5 cellular contexts compared by ENCODE assay signal in the genomic region with DNA sequence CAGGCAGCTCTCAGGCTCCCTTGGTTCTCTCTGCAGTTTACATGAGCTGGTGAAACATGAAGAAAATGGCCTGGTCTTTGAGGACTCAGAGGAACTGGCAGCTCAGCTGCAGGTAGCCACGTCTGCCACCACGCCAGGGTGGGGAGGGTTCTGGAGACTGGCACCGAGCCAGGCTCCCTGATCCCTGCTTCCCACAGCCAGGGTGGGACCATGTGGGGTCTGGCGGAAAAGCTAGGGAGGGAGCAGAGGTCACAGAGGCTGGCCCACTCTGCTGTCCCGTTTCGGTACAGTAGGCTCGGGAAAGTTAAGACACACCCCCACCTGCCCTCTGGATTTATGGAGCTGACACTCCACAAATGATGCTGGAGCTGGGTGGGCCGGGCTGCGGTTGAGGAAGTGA. TPM values are rescaled to one million over a fixed set of nuclear protein-coding genes. Genes with fewer than 3 reads are reported as not detected.
"Had no signal": no experiment of that assay in that cellular context is flagged by ENCODE, and none has a peak within 500 bp of the region (broad histone marks: within the 10 kb centered on the region; RNA-seq: fewer than 3 reads in every experiment).

No MANE protein-coding gene starts in this region.

RNA-seq across cellular contexts. Expression of a gene that starts 17.9 kb away (rescaled TPM):
- total RNA-seq: dermis microvascular lymphatic vessel endothelial cell, gastrocnemius medialis, left lobe of liver, mammary epithelial cell, mononuclear cell had no signal
